In the genomic region with DNA sequence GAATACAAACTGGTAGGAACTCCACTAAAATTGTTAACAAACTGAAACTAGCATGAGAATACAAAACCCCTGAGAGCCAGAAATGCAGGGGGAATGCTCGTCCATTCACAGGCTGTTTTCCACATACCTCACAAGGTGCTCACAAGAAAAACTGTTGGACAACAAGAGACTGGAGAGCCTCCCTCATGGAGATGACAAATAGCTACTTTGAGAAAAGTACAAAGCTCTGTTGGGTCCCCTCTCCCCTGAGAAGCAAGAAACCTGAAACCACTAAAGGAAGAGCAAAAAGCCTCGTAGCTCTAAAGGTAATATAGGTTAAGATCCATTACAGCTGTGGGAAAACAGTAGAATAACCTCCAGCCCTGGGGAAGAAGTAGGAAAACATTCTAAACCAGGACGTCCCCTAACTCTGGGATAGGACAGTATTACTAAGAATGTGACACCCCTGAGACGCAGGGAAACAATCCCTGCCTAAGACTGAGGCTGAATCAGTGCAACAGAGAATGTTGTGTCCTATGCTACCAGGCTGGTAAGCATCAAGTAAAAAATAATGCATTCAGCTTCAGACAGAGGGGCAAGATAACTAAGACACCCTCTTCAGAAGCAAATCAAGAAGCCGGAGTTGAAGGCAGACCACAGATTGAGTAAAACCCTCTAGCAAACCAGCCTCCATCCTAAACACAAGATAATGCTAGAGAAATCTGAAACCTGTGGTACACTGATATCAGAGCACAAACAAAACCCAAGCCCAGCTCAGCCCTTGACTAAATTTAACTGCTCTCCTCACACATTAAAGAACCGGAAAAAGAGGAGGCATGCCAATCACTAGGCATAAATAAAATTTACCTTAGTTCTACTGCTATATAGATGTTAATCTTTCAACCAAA, we compare ENCODE assay signal across 21 cellular contexts.
DNase-seq lines count a peak whose midpoint lies in the region; ATAC-seq and TF ChIP-seq lines count a peak whose summit lies in the region.
"Had no signal": no experiment of that assay in that cellular context is flagged by ENCODE, and none has a peak within 500 bp of the region (broad histone marks: within the 10 kb centered on the region; RNA-seq: fewer than 3 reads in every experiment).

No MANE protein-coding gene starts in this region.

- no peak overlapping the region for H3K27ac ChIP-seq in osteoblast (ENCODE audit: low read depth, low read length)
- H3K27ac ChIP-seq: A549, ovary, tibial artery had no signal

- peaks cover 15% of the 10 kb centered on the region for H3K9me3 Mint-ChIP-seq in activated naive CD4-positive, alpha-beta T cell treated with anti-CD3 and anti-CD28 coated beads, Interleukin-2, amount 10 ng/mL, durations not matched to agents 7 days and 5 days
- H3K9me3 Mint-ChIP-seq in activated naive CD4-positive, alpha-beta T cell treated with anti-CD3 and anti-CD28 coated beads, Interleukin-2, amount 50 U/mL, for 72 hours, result peaks cover 12 to 18% of the 10 kb centered on the region in 2 donors

- peaks cover 15% of the 10 kb centered on the region for H3K4me1 Mint-ChIP-seq in activated naive CD4-positive, alpha-beta T cell treated with anti-CD3 and anti-CD28 coated beads, Interleukin-2, amount 10 ng/mL, durations not matched to agents 7 days and 5 days
- H3K4me1 Mint-ChIP-seq: CD14-positive monocyte had no signal

- no peaks in the 10 kb centered on the region for H3K79me2 ChIP-seq in osteoblast (ENCODE audit: insufficient read depth, low read length)

- no peak overlapping the region for H3K4me3 Mint-ChIP-seq in activated naive CD4-positive, alpha-beta T cell treated with anti-CD3 and anti-CD28 coated beads, Interleukin-2, amount 10 ng/mL, durations not matched to agents 7 days and 5 days
- H3K4me3 Mint-ChIP-seq: activated CD4-positive, alpha-beta T cell treated with anti-CD3 and anti-CD28 coated beads for 36 hours; activated naive CD8-positive, alpha-beta T cell treated with anti-CD3 and anti-CD28 coated beads for 36 hours; CD14-positive monocyte; central memory CD8-positive, alpha-beta T cell had no signal

- no peak overlapping the region for H3K4me3 ChIP-seq in osteoblast (ENCODE audit: insufficient read depth, low read length)
- H3K4me3 ChIP-seq: A549, lung, ovary, tibial artery had no signal

- intact Hi-C loops in left ventricle myocardium superior (cut with micrococcal nuclease), result no loop called here

- H4K20me1 ChIP-seq in osteoblast (ENCODE audit: insufficient read depth, low read length), result no peaks in the 10 kb centered on the region

- H3K36me3 Mint-ChIP-seq in activated naive CD4-positive, alpha-beta T cell treated with anti-CD3 and anti-CD28 coated beads, Interleukin-2, amount 10 ng/mL, durations not matched to agents 7 days and 5 days, result peaks cover 8% of the 10 kb centered on the region
- H3K36me3 Mint-ChIP-seq in activated naive CD4-positive, alpha-beta T cell treated with anti-CD3 and anti-CD28 coated beads, Interleukin-2, amount 50 U/mL, for 72 hours, result peaks cover 32 to 35% of the 10 kb centered on the region in 2 donors

- no peak overlapping the region for H2AFZ ChIP-seq in osteoblast (ENCODE audit: low read length)

- H3K4me2 ChIP-seq in osteoblast (ENCODE audit: insufficient read depth, low read length), result peak overlapping the region; percentile 9
- H3K4me2 ChIP-seq: A549 had no signal

- no peaks in the 10 kb centered on the region for H3K4me1 ChIP-seq in osteoblast (ENCODE audit: insufficient read depth, low read length)
- H3K4me1 ChIP-seq: A549 had no signal

- no peaks in the 10 kb centered on the region for H3K9me3 ChIP-seq in osteoblast (ENCODE audit: low read depth, low read length)
- H3K9me3 ChIP-seq: A549 had no signal

- peak overlapping the region; percentile 42 for H3K27ac Mint-ChIP-seq in activated naive CD4-positive, alpha-beta T cell treated with anti-CD3 and anti-CD28 coated beads, Interleukin-2, amount 10 ng/mL, durations not matched to agents 7 days and 5 days
- H3K27ac Mint-ChIP-seq in activated naive CD4-positive, alpha-beta T cell treated with anti-CD3 and anti-CD28 coated beads, Interleukin-2, amount 50 U/mL, for 72 hours, result peak overlapping the region in 1 of 2 donors; percentile 41
- H3K27ac Mint-ChIP-seq: activated CD4-positive, alpha-beta T cell treated with anti-CD3 and anti-CD28 coated beads for 36 hours; activated naive CD8-positive, alpha-beta T cell treated with anti-CD3 and anti-CD28 coated beads for 36 hours had no signal

- CTCF ChIA-PET in activated naive CD4-positive, alpha-beta T cell treated with anti-CD3 and anti-CD28 coated beads, Interleukin-2, amount 10 ng/mL, durations not matched to agents 7 days and 5 days (lab: Charles Lee), result no interaction called here

- no peaks in the 10 kb centered on the region for H3K27me3 Mint-ChIP-seq in activated naive CD4-positive, alpha-beta T cell treated with anti-CD3 and anti-CD28 coated beads, Interleukin-2, amount 10 ng/mL, durations not matched to agents 7 days and 5 days
- H3K27me3 Mint-ChIP-seq: activated CD4-positive, alpha-beta T cell treated with anti-CD3 and anti-CD28 coated beads for 36 hours; activated naive CD8-positive, alpha-beta T cell treated with anti-CD3 and anti-CD28 coated beads for 36 hours; central memory CD8-positive, alpha-beta T cell had no signal

- no peaks in the 10 kb centered on the region for H3K36me3 ChIP-seq in osteoblast (ENCODE audit: insufficient read depth, low read length)
- H3K36me3 ChIP-seq: ovary had no signal

- no peak for DNase-seq in activated naive CD4-positive, alpha-beta T cell treated with anti-CD3 and anti-CD28 coated beads, Interleukin-2, amount 10 ng/mL, durations not matched to agents 7 days and 5 days
- DNase-seq in activated naive CD4-positive, alpha-beta T cell treated with anti-CD3 and anti-CD28 coated beads, Interleukin-2, amount 50 U/mL, for 72 hours (ENCODE audit: low spot score in 2 of 2), result no peak
- DNase-seq in NCI-H69 (lab: John Stamatoyannopoulos, UW), result peak; percentile 35
- no peak for DNase-seq in left ventricle myocardium superior
- DNase-seq in osteoblast (ENCODE audit: insufficient read length, low spot score, missing footprints), result peak; percentile 23
- DNase-seq in SK-N-DZ (ENCODE audit: low spot score), result no peak
- no peak for DNase-seq in stimulated activated CD4-positive, alpha-beta T cell treated with anti-CD3 and anti-CD28 coated beads, Interleukin-4, amount 100 ng/mL, for 4 hours
- DNase-seq: activated CD4-positive, alpha-beta T cell treated with anti-CD3 and anti-CD28 coated beads for 36 hours; activated naive CD8-positive, alpha-beta T cell treated with anti-CD3 and anti-CD28 coated beads for 36 hours; activated T-cell treated with anti-CD3 and anti-CD28 coated beads for 4 hours; NCI-H2171 treated with DMSO at 0.1 percent for 48 hours; NK-92 treated with Interleukin-12 subunit alpha and Interleukin-12 subunit beta, amount 100 ng/mL, for 24 hours; ovary; SHP77; small intestine; tibial artery had no signal

- TF ChIP-seq CTCF in osteoblast (IDR thresholded peaks at IDR 0.05; ENCODE audit: extremely low read depth, low read depth, low read length), result no peak

- no peak for ATAC-seq in activated naive CD4-positive, alpha-beta T cell treated with anti-CD3 and anti-CD28 coated beads, Interleukin-2, amount 50 U/mL, for 72 hours
- ATAC-seq in left ventricle myocardium superior (peak; percentile 85), GM21825 (IDR thresholded peaks at IDR 0.05; ENCODE audit: unreplicated experiment) (no peak)
- ATAC-seq: A549; activated CD4-positive, alpha-beta T cell treated with anti-CD3 and anti-CD28 coated beads for 36 hours had no signal

- no peaks in the 10 kb centered on the region for H3K27me3 ChIP-seq in osteoblast (ENCODE audit: insufficient read depth, low read length)
- H3K27me3 ChIP-seq: ovary, tibial artery had no signal

Comparison
In these comparisons a context has a peak if more than half of its experiments do, and no peak if none do; other contexts are left out.
1. DNase-seq: peak in NCI-H69 (single experiment) and osteoblast (single experiment); none in activated naive CD4-positive, alpha-beta T cell treated with anti-CD3 and anti-CD28 coated beads, Interleukin-2, amount 10 ng/mL, durations not matched to agents 7 days and 5 days (single experiment), activated naive CD4-positive, alpha-beta T cell treated with anti-CD3 and anti-CD28 coated beads, Interleukin-2, amount 50 U/mL, for 72 hours (0 of 2), left ventricle myocardium superior (single experiment), SK-N-DZ (single experiment) and stimulated activated CD4-positive, alpha-beta T cell treated with anti-CD3 and anti-CD28 coated beads, Interleukin-4, amount 100 ng/mL, for 4 hours (0 of 2).